Comparison of ENCODE assay signal across 24 cellular contexts in the genomic region with DNA sequence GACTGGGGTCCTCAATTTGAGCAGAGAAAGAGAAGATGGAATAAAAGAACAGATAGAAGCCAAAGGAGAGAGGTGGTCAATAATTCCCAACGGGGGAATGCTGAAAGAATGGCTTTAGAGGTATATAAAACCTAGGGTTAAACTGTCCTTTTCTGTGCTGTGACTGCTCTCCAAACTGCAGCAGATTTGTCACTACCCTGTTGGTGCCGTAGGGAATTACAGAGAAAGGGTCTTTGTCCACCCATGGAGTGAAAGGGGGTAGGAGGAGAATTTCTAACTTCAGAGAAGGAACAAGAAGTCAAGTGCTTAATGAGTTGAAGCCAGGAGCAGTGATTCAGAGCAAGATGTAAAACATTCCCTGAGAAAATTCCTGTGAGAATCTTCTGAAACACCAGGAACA.
A peak's percentile ranks its signal among the peaks of the same experiment; 100 is the strongest.
DNase-seq lines count a peak whose midpoint lies in the region; ATAC-seq and TF ChIP-seq lines count a peak whose summit lies in the region.
"Had no signal": no experiment of that assay in that cellular context is flagged by ENCODE, and none has a peak within 500 bp of the region (broad histone marks: within the 10 kb centered on the region; RNA-seq: fewer than 3 reads in every experiment).

No MANE protein-coding gene starts in this region.

- BruUV-seq in PC-9 (replicated peaks; lab: Mats Ljungman, UMichigan), result no TSS peak

- no peak overlapping the region for H3K9ac ChIP-seq in SK-N-SH
- H3K9ac ChIP-seq: KMS-11 had no signal

- no peak for DNase-seq in SK-N-SH
- no peak for DNase-seq in PC-9
- peak; percentile 33 for DNase-seq in iPS-NIHi7 (ENCODE audit: extremely low spot score)
- DNase-seq in activated CD4-positive, alpha-beta T cell treated with anti-CD3 and anti-CD28 coated beads, Interleukin-2, amount 50 U/mL, for 1 hour, result no peak
- DNase-seq in HT-29 (ENCODE audit: low spot score), result no peak
- DNase-seq: activated CD8-positive, alpha-beta memory T cell treated with anti-CD3 and anti-CD28 coated beads, Interleukin-2, amount 50 U/mL, for 48 hours; COR-L47; cortex of kidney; esophagus squamous epithelium; gastrocnemius medialis; hippocampal formation; kidney; lower lobe of right lung; NCI-H2171 treated with DMSO at 0.1 percent for 48 hours; NCI-H526 treated with DMSO at 0.1 percent for 48 hours; transverse colon had no signal

- no peaks in the 10 kb centered on the region for H3K9me2 ChIP-seq in SK-N-SH
- H3K9me2 ChIP-seq in PC-9 (ENCODE audit: insufficient read depth), result no peaks in the 10 kb centered on the region

- H4K20me1 ChIP-seq in SK-N-SH (ENCODE audit: insufficient read depth), result no peaks in the 10 kb centered on the region
- no peaks in the 10 kb centered on the region for H4K20me1 ChIP-seq in PC-9 (ENCODE audit: insufficient read depth)

- TF ChIP-seq CTCF in SK-N-SH (IDR thresholded peaks at IDR 0.05), result no peak
- 0 out of 2 replicates have a peak, but pooled peaks have one; percentile 19 for TF ChIP-seq CTCF in PC-9 (conservative IDR thresholded peaks at IDR 0.05)

- no peaks in the 10 kb centered on the region for H3F3A ChIP-seq in SK-N-SH (replicated peaks; ENCODE audit: insufficient read depth)
- H3F3A ChIP-seq in PC-9 (ENCODE audit: insufficient read depth, low read depth), result no peaks in the 10 kb centered on the region

- WGBS in SK-N-SH (ENCODE audit: low lambda C conversion rate), result 30% methylated on average over 2 of the region's 2 CpGs

- POLR2A ChIA-PET in SK-N-SH (lab: Yijun Ruan, JAX) (no interaction called here), PC-9 (lab: Charles Lee; ENCODE audit: unreplicated experiment) (no interaction called here)

- intact Hi-C loops in PC-9 (cut with micrococcal nuclease; ENCODE audit: unreplicated experiment), result no loop called here

- H3K9me3 ChIP-seq in SK-N-SH (no peaks in the 10 kb centered on the region), PC-9 (ENCODE audit: insufficient read depth, low read depth) (no peaks in the 10 kb centered on the region)
- H3K9me3 ChIP-seq: esophagus squamous epithelium, gastrocnemius medialis, lower lobe of right lung, neutrophil, transverse colon had no signal

- H3K4me1 ChIP-seq in SK-N-SH (ENCODE audit: control insufficient read depth in 1 of 2, insufficient read depth in 2 of 2, low read depth in 1 of 2, low read length in 1 of 2), result peaks cover 0 to 3% of the 10 kb centered on the region in 2 experiments; a peak in 2 of 4 replicates
- H3K4me1 ChIP-seq in PC-9 (replicated peaks; ENCODE audit: insufficient read depth), result no peaks in the 10 kb centered on the region
- H3K4me1 ChIP-seq: esophagus squamous epithelium, lower lobe of right lung, transverse colon had no signal

- ATAC-seq in SK-N-SH treated with all-trans-retinoic acid at 6 μM for 48 hours, result peak; percentile 32; the same call in 2 of the 3 replicates
- ATAC-seq in HG03095 (IDR thresholded peaks at IDR 0.05; ENCODE audit: unreplicated experiment), result no peak
- no peak for ATAC-seq in GM18511 (IDR thresholded peaks at IDR 0.05; ENCODE audit: unreplicated experiment)
- ATAC-seq: activated T-helper 17 cell treated with anti-CD3 and anti-CD28 coated beads, Interleukin-2, amount 50 U/mL, for 72 hours; gastrocnemius medialis; lower lobe of right lung had no signal

- H3K36me3 ChIP-seq in SK-N-SH (replicated peaks in 1 of 2; ENCODE audit: control insufficient read depth in 1 of 2, insufficient read depth in 2 of 2, low read length in 1 of 2) (no peaks in the 10 kb centered on the region), PC-9 (ENCODE audit: low read depth) (no peaks in the 10 kb centered on the region)
- H3K36me3 ChIP-seq: cardiac muscle cell, esophagus squamous epithelium, gastrocnemius medialis, lower lobe of right lung, neutrophil, transverse colon had no signal

- TF ChIP-seq EP300 in SK-N-SH (IDR thresholded peaks at IDR 0.05; ENCODE audit: borderline replicate concordance in 1 of 2, low read depth in 1 of 2, low read length in 1 of 2), result no peak

- H2AFZ ChIP-seq in SK-N-SH (ENCODE audit: low read depth), result no peak overlapping the region
- H2AFZ ChIP-seq in PC-9, result peak overlapping the region; percentile 39; the same call in 1 of the 2 replicates

- H3K27me3 ChIP-seq in SK-N-SH (ENCODE audit: insufficient read depth), result no peaks in the 10 kb centered on the region
- no peaks in the 10 kb centered on the region for H3K27me3 ChIP-seq in PC-9 (ENCODE audit: insufficient read depth, low read depth)
- H3K27me3 ChIP-seq: cardiac muscle cell, esophagus squamous epithelium, gastrocnemius medialis, neutrophil, transverse colon had no signal

- CTCF ChIA-PET in SK-N-SH (lab: Yijun Ruan, JAX) (interaction anchor here (1.0 kb wide), 1 partner anchor 12 kb away, joined by 3 read pairs; no protein-coding TSS in a partner anchor), PC-9 (lab: Charles Lee) (no interaction called here)

- H3K4me3 ChIP-seq in SK-N-SH (ENCODE audit: low read depth in 2 of 2, low read length in 1 of 2) (no peak overlapping the region), PC-9 (no peak overlapping the region)
- H3K4me3 ChIP-seq: cardiac muscle cell, esophagus squamous epithelium, gastrocnemius medialis, lower lobe of right lung, transverse colon had no signal

- no peak overlapping the region for H3K27ac ChIP-seq in SK-N-SH (ENCODE audit: low read depth in 2 of 2, low read length in 1 of 2)
- no peak overlapping the region for H3K27ac ChIP-seq in PC-9
- H3K27ac ChIP-seq: cardiac muscle cell, esophagus squamous epithelium, gastrocnemius medialis, KMS-11, lower lobe of right lung, neutrophil, RWPE1, transverse colon had no signal

- no peaks in the 10 kb centered on the region for H3K79me2 ChIP-seq in SK-N-SH (ENCODE audit: insufficient read depth)
- H3K79me2 ChIP-seq in PC-9 (ENCODE audit: low read depth), result no peaks in the 10 kb centered on the region

- H3K4me2 ChIP-seq in SK-N-SH (no peak overlapping the region), PC-9 (no peak overlapping the region)
- H3K4me2 ChIP-seq: KMS-11 had no signal

- TF ChIP-seq RAD21 in SK-N-SH (IDR thresholded peaks at IDR 0.05; ENCODE audit: low read length), result no peak

TF ChIP-seq in SK-N-SH treated with all-trans-retinoic acid at 6 μM for 48 hours, 23 proteins besides CTCF, POLR2A, EP300 and RAD21 (continues in another document):
- TF ChIP-seq CSDC2 (CRISPR knock-in tag; IDR thresholded peaks at IDR 0.05) (no peak), TCF4 (CRISPR knock-in tag; IDR thresholded peaks at IDR 0.05; ENCODE audit: borderline replicate concordance) (no peak), GLIS3 (CRISPR knock-in tag; IDR thresholded peaks at IDR 0.05) (no peak), BACH2 (CRISPR knock-in tag; IDR thresholded peaks at IDR 0.05; ENCODE audit: borderline replicate concordance) (no peak), ZNF70 (CRISPR knock-in tag; IDR thresholded peaks at IDR 0.05) (no peak), ESRRG (CRISPR knock-in tag; IDR thresholded peaks at IDR 0.05) (no peak), SNAI2 (CRISPR knock-in tag; IDR thresholded peaks at IDR 0.05) (no peak), PPARA (CRISPR knock-in tag; IDR thresholded peaks at IDR 0.05; ENCODE audit: borderline replicate concordance) (no peak), RARB (CRISPR knock-in tag; IDR thresholded peaks at IDR 0.05) (no peak), ISL1 (CRISPR knock-in tag; IDR thresholded peaks at IDR 0.05) (no peak)
- TF ChIP-seq, protein P1, sequence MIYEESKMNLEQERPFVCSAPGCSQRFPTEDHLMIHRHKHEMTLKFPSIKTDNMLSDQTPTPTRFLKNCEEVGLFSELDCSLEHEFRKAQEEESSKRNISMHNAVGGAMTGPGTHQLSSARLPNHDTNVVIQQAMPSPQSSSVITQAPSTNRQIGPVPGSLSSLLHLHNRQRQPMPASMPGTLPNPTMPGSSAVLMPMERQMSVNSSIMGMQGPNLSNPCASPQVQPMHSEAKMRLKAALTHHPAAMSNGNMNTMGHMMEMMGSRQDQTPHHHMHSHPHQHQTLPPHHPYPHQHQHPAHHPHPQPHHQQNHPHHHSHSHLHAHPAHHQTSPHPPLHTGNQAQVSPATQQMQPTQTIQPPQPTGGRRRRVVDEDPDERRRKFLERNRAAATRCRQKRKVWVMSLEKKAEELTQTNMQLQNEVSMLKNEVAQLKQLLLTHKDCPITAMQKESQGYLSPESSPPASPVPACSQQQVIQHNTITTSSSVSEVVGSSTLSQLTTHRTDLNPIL (CRISPR knock-in tag; IDR thresholded peaks at IDR 0.05; ENCODE audit: low read depth), result no peak

TF ChIP-seq in SK-N-SH, 30 proteins besides CTCF, POLR2A, EP300 and RAD21:
- no peak for TF ChIP-seq SIN3A (IDR thresholded peaks at IDR 0.05; ENCODE audit: borderline replicate concordance, low read depth, low read length)
- no peak for TF ChIP-seq POLR2AphosphoS5 (IDR thresholded peaks at IDR 0.05; ENCODE audit: low read depth, low read length)
- no peak for TF ChIP-seq RXRA (IDR thresholded peaks at IDR 0.05; ENCODE audit: borderline replicate concordance, low read depth)
- no peak for TF ChIP-seq NRF1 (IDR thresholded peaks at IDR 0.05; ENCODE audit: low read depth, low read length)
- TF ChIP-seq, protein P2, sequence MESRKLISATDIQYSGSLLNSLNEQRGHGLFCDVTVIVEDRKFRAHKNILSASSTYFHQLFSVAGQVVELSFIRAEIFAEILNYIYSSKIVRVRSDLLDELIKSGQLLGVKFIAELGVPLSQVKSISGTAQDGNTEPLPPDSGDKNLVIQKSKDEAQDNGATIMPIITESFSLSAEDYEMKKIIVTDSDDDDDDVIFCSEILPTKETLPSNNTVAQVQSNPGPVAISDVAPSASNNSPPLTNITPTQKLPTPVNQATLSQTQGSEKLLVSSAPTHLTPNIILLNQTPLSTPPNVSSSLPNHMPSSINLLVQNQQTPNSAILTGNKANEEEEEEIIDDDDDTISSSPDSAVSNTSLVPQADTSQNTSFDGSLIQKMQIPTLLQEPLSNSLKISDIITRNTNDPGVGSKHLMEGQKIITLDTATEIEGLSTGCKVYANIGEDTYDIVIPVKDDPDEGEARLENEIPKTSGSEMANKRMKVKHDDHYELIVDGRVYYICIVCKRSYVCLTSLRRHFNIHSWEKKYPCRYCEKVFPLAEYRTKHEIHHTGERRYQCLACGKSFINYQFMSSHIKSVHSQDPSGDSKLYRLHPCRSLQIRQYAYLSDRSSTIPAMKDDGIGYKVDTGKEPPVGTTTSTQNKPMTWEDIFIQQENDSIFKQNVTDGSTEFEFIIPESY (IDR thresholded peaks at IDR 0.05; ENCODE audit: borderline replicate concordance, low read depth), result no peak
- no peak for TF ChIP-seq JUND (IDR thresholded peaks at IDR 0.05)
- TF ChIP-seq ELF1 (IDR thresholded peaks at IDR 0.05), result no peak
- TF ChIP-seq GATA2 (CRISPR knock-in tag; IDR thresholded peaks at IDR 0.05), result no peak
